In the genomic region with DNA sequence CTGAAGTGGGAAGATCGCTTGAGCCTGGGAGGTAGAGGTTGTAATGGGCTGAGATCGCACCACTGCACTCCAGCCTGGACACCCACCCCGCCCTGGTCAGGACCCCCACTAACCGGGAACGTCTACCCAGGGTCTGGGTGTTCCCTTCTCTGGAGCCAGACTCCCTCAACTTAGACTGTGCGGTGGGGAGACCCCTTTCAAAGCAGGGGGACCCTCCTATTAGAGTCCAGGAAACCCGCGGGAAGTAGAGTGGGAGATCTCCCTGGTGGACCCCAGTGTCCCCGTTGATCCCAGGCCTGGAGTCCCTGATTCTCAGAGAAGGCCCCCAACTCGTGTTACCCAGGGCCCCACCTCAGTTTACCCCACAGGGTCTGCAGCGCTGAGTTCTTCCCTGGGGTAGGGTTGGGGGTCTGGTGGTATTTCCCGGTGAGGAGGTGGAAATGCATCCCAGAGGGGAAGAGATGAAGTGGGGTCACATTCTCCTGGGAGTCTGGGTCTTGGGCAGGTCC, we compare ENCODE assay signal across 1 cellular context.
TF ChIP-seq lines count a peak whose summit lies in the region.

No MANE protein-coding gene starts in this region.

TF ChIP-seq in K562, 482 proteins besides CTCF, POLR2A, EP300 and RAD21:
- TF ChIP-seq EHMT2 (IDR thresholded peaks at IDR 0.05) (no peak), SP1 (CRISPR knock-in tag; IDR thresholded peaks at IDR 0.05) (0 out of 2 replicates have a peak, but pooled peaks have one; percentile 7)
- TF ChIP-seq, protein P1, sequence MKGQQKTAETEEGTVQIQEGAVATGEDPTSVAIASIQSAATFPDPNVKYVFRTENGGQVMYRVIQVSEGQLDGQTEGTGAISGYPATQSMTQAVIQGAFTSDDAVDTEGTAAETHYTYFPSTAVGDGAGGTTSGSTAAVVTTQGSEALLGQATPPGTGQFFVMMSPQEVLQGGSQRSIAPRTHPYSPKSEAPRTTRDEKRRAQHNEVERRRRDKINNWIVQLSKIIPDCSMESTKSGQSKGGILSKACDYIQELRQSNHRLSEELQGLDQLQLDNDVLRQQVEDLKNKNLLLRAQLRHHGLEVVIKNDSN (CRISPR knock-in tag; IDR thresholded peaks at IDR 0.05) = 0 out of 2 replicates have a peak, but pooled peaks have one; percentile 11
